ENCODE assay signal across 7 cellular contexts in genomic region chr9:109968702-109969450, GRCh38.
DNase-seq lines count a peak whose midpoint lies in the region; ATAC-seq, FAIRE-seq and TF ChIP-seq lines count a peak whose summit lies in the region.

No MANE protein-coding gene starts in this region.

- peak overlapping the region; percentile 52 for H3K9ac ChIP-seq in endothelial cell of umbilical vein (replicated peaks; ENCODE audit: extremely low read depth, insufficient read depth, low read length)

- TF ChIP-seq POLR2A in endothelial cell of umbilical vein (IDR thresholded peaks at IDR 0.05; ENCODE audit: low read depth, low read length): no peak
- TF ChIP-seq POLR2A in prostate gland (IDR thresholded peaks at IDR 0.05): no peak

- H3K4me1 ChIP-seq in endothelial cell of umbilical vein (ENCODE audit: control insufficient read depth, extremely low read depth, insufficient read depth, low read length): peaks cover 27% of the 10 kb centered on the region
- H3K4me1 ChIP-seq in prostate gland (replicated peaks): no peaks in the 10 kb centered on the region

- BruUV-seq in endothelial cell of umbilical vein (replicated peaks; lab: Mats Ljungman, UMichigan): TSS peak; percentile 48

- peak overlapping the region; percentile 66 for H2AFZ ChIP-seq in endothelial cell of umbilical vein (ENCODE audit: low read depth, low read length)

- peaks cover 46% of the 10 kb centered on the region for H3K4me1 Mint-ChIP-seq in neural crest cell

- ATAC-seq in HG03378 (IDR thresholded peaks at IDR 0.05; ENCODE audit: unreplicated experiment): no peak
- ATAC-seq in HG03045 (IDR thresholded peaks at IDR 0.05; ENCODE audit: unreplicated experiment): no peak

- H3K4me2 ChIP-seq in endothelial cell of umbilical vein (ENCODE audit: insufficient read depth, low read length): peak overlapping the region; percentile 6

- dilution Hi-C loops in endothelial cell of umbilical vein (cut with MboI; ENCODE audit: extremely low pct_ligation_motif_present, low sequenced_read_pairs): no loop called here

- no peaks in the 10 kb centered on the region for H3K27me3 ChIP-seq in endothelial cell of umbilical vein (ENCODE audit: control insufficient read depth in 2 of 2, insufficient read depth in 2 of 2, low read length in 2 of 2)
- no peaks in the 10 kb centered on the region for H3K27me3 ChIP-seq in prostate gland (replicated peaks; ENCODE audit: insufficient read depth)

- H3K27ac Mint-ChIP-seq in neural crest cell (ENCODE audit: unreplicated experiment): peak overlapping the region; percentile 73

- CTCF ChIA-PET in endothelial cell of umbilical vein (lab: Charles Lee): interaction anchor here (1.0 to 3.9 kb wide), 14 partner anchors 12 to 89 kb away, joined by 3 to 15 read pairs (median 5); no protein-coding TSS in a partner anchor

- DNase-seq in NCI-H2196 treated with DMSO at 0.1 percent for 48 hours (lab: John Stamatoyannopoulos, UW; ENCODE audit: unreplicated experiment): peak; percentile 25
- peak; percentile 72 for DNase-seq in endothelial cell of umbilical vein (ENCODE audit: low read depth, low spot score)
- DNase-seq in neural crest cell (ENCODE audit: low read depth, low spot score): no peak
- no peak for DNase-seq in prostate gland (ENCODE audit: low spot score)

- H3K36me3 Mint-ChIP-seq in neural crest cell (ENCODE audit: low read depth): no peaks in the 10 kb centered on the region

- intact Hi-C loops in endothelial cell of umbilical vein (cut with micrococcal nuclease) (loop anchor here (1.0 to 2.0 kb wide), 6 partner anchors 17 to 184 kb away; no protein-coding TSS in a partner anchor), prostate gland (cut with DNase I) (no loop called here)

- 81% methylated on average over 9 of the region's 9 CpGs for WGBS in prostate gland

- no peaks in the 10 kb centered on the region for H3K9me1 ChIP-seq in endothelial cell of umbilical vein (replicated peaks; ENCODE audit: control insufficient read depth, extremely low read depth, insufficient read depth, low read length)

- H3K4me3 Mint-ChIP-seq in neural crest cell: no peak overlapping the region

- no peaks in the 10 kb centered on the region for H3K27me3 Mint-ChIP-seq in neural crest cell (ENCODE audit: low read depth)

- no peaks in the 10 kb centered on the region for H3K9me3 ChIP-seq in endothelial cell of umbilical vein (replicated peaks; ENCODE audit: control insufficient read depth, insufficient read depth, low read length)
- no peaks in the 10 kb centered on the region for H3K9me3 ChIP-seq in prostate gland

- H3K27ac ChIP-seq in endothelial cell of umbilical vein (ENCODE audit: insufficient read depth, low read depth, low read length) (peak overlapping the region; percentile 91), prostate gland (no peak overlapping the region)

- TF ChIP-seq CTCF in GM12874 (IDR thresholded peaks at IDR 0.05; ENCODE audit: insufficient read depth, low read depth, low read length) (peak; percentile 24; the same call in 1 of the 2 replicates), endothelial cell of umbilical vein (IDR thresholded peaks at IDR 0.05; ENCODE audit: extremely low read depth in 1 of 2, insufficient read depth in 1 of 2, low read depth in 1 of 2, low read length in 2 of 2) (peak; percentile 16 to 31), neural crest cell (conservative IDR thresholded peaks at IDR 0.05) (peak; percentile 29), prostate gland (IDR thresholded peaks at IDR 0.05) (no peak)

- POLR2A ChIA-PET in endothelial cell of umbilical vein (lab: Charles Lee): no interaction called here

- H3K4me3 ChIP-seq in endothelial cell of umbilical vein (replicated peaks in 1 of 3; ENCODE audit: insufficient read depth in 1 of 3, low read depth in 1 of 3, low read length in 3 of 3): no peak overlapping the region
- no peak overlapping the region for H3K4me3 ChIP-seq in prostate gland

- FAIRE-seq in endothelial cell of umbilical vein (lab: Jason Lieb, UNC): peak; percentile 89

- H3K36me3 ChIP-seq in endothelial cell of umbilical vein (ENCODE audit: control insufficient read depth in 2 of 2, extremely low read depth in 1 of 2, insufficient read depth in 2 of 2, low read length in 2 of 2) (no peaks in the 10 kb centered on the region), prostate gland (no peaks in the 10 kb centered on the region)

- H4K20me1 ChIP-seq in endothelial cell of umbilical vein (replicated peaks; ENCODE audit: control insufficient read depth, extremely low read depth, insufficient read depth, low read length): no peaks in the 10 kb centered on the region

- no peaks in the 10 kb centered on the region for H3K79me2 ChIP-seq in endothelial cell of umbilical vein (ENCODE audit: control insufficient read depth, insufficient read depth, low read length)

- no peaks in the 10 kb centered on the region for H3K9me3 Mint-ChIP-seq in neural crest cell

TF ChIP-seq in endothelial cell of umbilical vein, 7 proteins besides CTCF, POLR2A, EP300 and RAD21:
- TF ChIP-seq FOS (IDR thresholded peaks at IDR 0.05; ENCODE audit: borderline replicate concordance, insufficient read depth, low read length) (no peak), POLR2AphosphoS5 (IDR thresholded peaks at IDR 0.05; ENCODE audit: insufficient read depth, low read depth, low read length) (no peak), JUN (IDR thresholded peaks at IDR 0.05; ENCODE audit: borderline replicate concordance, insufficient read depth, insufficient read length, low read depth) (no peak), MAX (IDR thresholded peaks at IDR 0.05; ENCODE audit: insufficient read depth, insufficient read length) (no peak), MYC (IDR thresholded peaks at IDR 0.05; ENCODE audit: low read depth, low read length) (no peak), GATA2 (IDR thresholded peaks at IDR 0.05; ENCODE audit: insufficient read depth, insufficient read length, low read depth, low read length) (no peak), EZH2 (IDR thresholded peaks at IDR 0.05; ENCODE audit: borderline replicate concordance, low read depth, low read length, severe bottlenecking) (no peak)
TF ChIP-seq in endothelial cell of umbilical vein: peak in this region for 0.

Comparison
In these comparisons a context has a peak if more than half of its experiments do, and no peak if none do; other contexts are left out.
1. CTCF ChIP-seq: peak in GM12874 (single experiment), endothelial cell of umbilical vein (2 of 2) and neural crest cell (single experiment); none in prostate gland (0 of 4).
2. DNase-seq: peak in NCI-H2196 treated with DMSO at 0.1 percent for 48 hours (single experiment) and endothelial cell of umbilical vein (single experiment); none in neural crest cell (single experiment) and prostate gland (single experiment).